Comparison of ENCODE assay signal across 19 cellular contexts in genomic region chr16:10883004-10883403, GRCh38. TPM values are rescaled to one million over a fixed set of nuclear protein-coding genes. Genes with fewer than 3 reads are reported as not detected.
DNase-seq lines count a peak whose midpoint lies in the region; ATAC-seq and TF ChIP-seq lines count a peak whose summit lies in the region.
"Had no signal": no experiment of that assay in that cellular context is flagged by ENCODE, and none has a peak within 500 bp of the region (broad histone marks: within the 10 kb centered on the region; RNA-seq: fewer than 3 reads in every experiment).

No MANE protein-coding gene starts in this region.

- ATAC-seq in left ventricle myocardium superior: peak; percentile 28
- ATAC-seq in Right ventricle myocardium superior (ENCODE audit: poor library complexity): no peak
- no peak for ATAC-seq in memory B cell (ENCODE audit: low read depth)
- ATAC-seq in upper lobe of left lung (ENCODE audit: low FRiP score in 2 of 2): peak in 1 of 2 donors; percentile 72

- H3K36me3 Mint-ChIP-seq in memory B cell: peaks cover 59% of the 10 kb centered on the region

- H3K4me1 ChIP-seq in upper lobe of left lung: peaks cover 39 to 75% (median 66%) of the 10 kb centered on the region in 4 donors

- CTCF ChIA-PET in HEK293T (lab: Yijun Ruan, JAX): no interaction called here

- H3K27ac ChIP-seq in SU-DHL-6 (ENCODE audit: low read depth, low read length) (peak overlapping the region; percentile 96; the same call in 1 of the 2 replicates), upper lobe of left lung (peak overlapping the region; percentile 21 to 89 (median 56))
- H3K27ac ChIP-seq: ascending aorta, right lobe of liver, SK-N-MC, WERI-Rb-1 had no signal

- no peaks in the 10 kb centered on the region for H3K9me2 ChIP-seq in SU-DHL-6 (replicated peaks; ENCODE audit: insufficient read depth, low read length)

- H3K9me3 ChIP-seq in SU-DHL-6 (ENCODE audit: insufficient read depth, low read length) (no peaks in the 10 kb centered on the region), upper lobe of left lung (no peaks in the 10 kb centered on the region)
- H3K9me3 ChIP-seq: ascending aorta, right lobe of liver had no signal

- no peak overlapping the region for H3K9ac ChIP-seq in SU-DHL-6 (ENCODE audit: low read length)

- TF ChIP-seq CTCF in SU-DHL-6 (IDR thresholded peaks at IDR 0.05; ENCODE audit: insufficient read depth, low read length, poor library complexity, severe bottlenecking) (no peak), upper lobe of left lung (IDR thresholded peaks at IDR 0.05) (no peak)

- H3K4me3 Mint-ChIP-seq in memory B cell: peak overlapping the region; percentile 61
- H3K4me3 Mint-ChIP-seq: nephron had no signal

- peaks cover 98% of the 10 kb centered on the region for H3K79me2 ChIP-seq in SU-DHL-6 (ENCODE audit: insufficient read depth, low read length)

- peak in 1 of 4 donors; percentile 27 for TF ChIP-seq POLR2A in upper lobe of left lung (IDR thresholded peaks at IDR 0.05)

- H2AFZ ChIP-seq in SU-DHL-6 (ENCODE audit: low read depth, low read length, severe bottlenecking): no peak overlapping the region

- H3K27me3 ChIP-seq in SU-DHL-6 (ENCODE audit: low read length): no peaks in the 10 kb centered on the region
- H3K27me3 ChIP-seq in upper lobe of left lung: no peaks in the 10 kb centered on the region
- H3K27me3 ChIP-seq: ascending aorta, right lobe of liver had no signal

- POLR2A ChIA-PET in HEK293T (lab: Yijun Ruan, JAX): no interaction called here

- no peaks in the 10 kb centered on the region; the same call in 1 of the 2 replicates for H4K20me1 ChIP-seq in SU-DHL-6 (ENCODE audit: low read depth, low read length)

- H3K27ac Mint-ChIP-seq in memory B cell: peak overlapping the region; percentile 46

- no peaks in the 10 kb centered on the region for H3K27me3 Mint-ChIP-seq in memory B cell

- TF ChIP-seq EP300 in upper lobe of left lung (IDR thresholded peaks at IDR 0.05): peak in 1 of 4 donors; percentile 73

- H3K4me1 Mint-ChIP-seq in memory B cell: peaks cover 65% of the 10 kb centered on the region
- H3K4me1 Mint-ChIP-seq: nephron had no signal

- peak overlapping the region; percentile 81 for H3K4me2 ChIP-seq in SU-DHL-6 (ENCODE audit: low read depth, low read length, poor library complexity, severe bottlenecking)

- H3K4me3 ChIP-seq in SU-DHL-6 (ENCODE audit: insufficient read depth, low read length, poor library complexity, severe bottlenecking) (no peak overlapping the region), upper lobe of left lung (no peak overlapping the region)
- H3K4me3 ChIP-seq: ascending aorta, right lobe of liver, SK-N-MC had no signal

- no peaks in the 10 kb centered on the region for H3K9me3 Mint-ChIP-seq in memory B cell
- H3K9me3 Mint-ChIP-seq: nephron had no signal

- 73 to 79% methylated on average over 7 of the region's 7 CpGs for WGBS in upper lobe of left lung, 2 donors

- H3F3A ChIP-seq in SU-DHL-6 (ENCODE audit: insufficient read depth): peaks cover 80% of the 10 kb centered on the region

- DNase-seq in left ventricle myocardium superior (no peak), Right ventricle myocardium superior (no peak), memory B cell (ENCODE audit: low spot score in 2 of 2) (no peak), upper lobe of left lung (peak in 1 of 2 donors; percentile 74), epidermal melanocyte (ENCODE audit: insufficient read length, low spot score) (no peak), NOMO-1 treated with dmso at 0.1 percent for 144 hours (lab: John Stamatoyannopoulos, UW; ENCODE audit: unreplicated experiment) (no peak), HEK293T (ENCODE audit: extremely low spot score) (no peak)
- DNase-seq: ACHN; activated naive CD4-positive, alpha-beta T cell; COR-L47; glutamatergic neuron; kidney glomerular epithelial cell; WERI-Rb-1 had no signal

- 0 out of 2 replicates have a peak, but pooled peaks cover 5% of the 10 kb centered on the region for H3K36me3 ChIP-seq in SU-DHL-6 (ENCODE audit: low read length)
- H3K36me3 ChIP-seq in upper lobe of left lung: peaks cover 0 to 5% (median 2%) of the 10 kb centered on the region in 4 donors
- H3K36me3 ChIP-seq: ascending aorta, right lobe of liver, WERI-Rb-1 had no signal

- intact Hi-C loops in left ventricle myocardium superior (cut with micrococcal nuclease): no loop called here
- intact Hi-C loops in Right ventricle myocardium superior (cut with DNase I): no loop called here

TF ChIP-seq in HEK293T, 16 proteins besides CTCF, POLR2A, EP300 and RAD21:
- no peak for TF ChIP-seq FOXA1 (IDR thresholded peaks at IDR 0.05)

RNA-seq across cellular contexts. Expression of gene CIITA, which starts 6.0 kb away (rescaled TPM):
- 12.2 TPM for total RNA-seq in left ventricle myocardium superior
- total RNA-seq in Right ventricle myocardium superior: 7.9 TPM
- total RNA-seq in upper lobe of left lung: 100 to 1,000 TPM in 2 of 6 donors, 10 to 100 TPM in 4; 27.2 to 145 (median 83.2) TPM
- total RNA-seq: HT-29 had no signal

RNA-seq across cellular contexts. Expression of gene DEXI, which starts 59.3 kb away (rescaled TPM):
- total RNA-seq in left ventricle myocardium superior (124 TPM), Right ventricle myocardium superior (112 TPM), upper lobe of left lung (10 to 100 TPM; 28.4 to 87.0 (median 55.1) TPM)
